ENCODE assay signal across 9 cellular contexts in genomic region chr12:27549231-27549800, GRCh38. TPM values are rescaled to one million over a fixed set of nuclear protein-coding genes. Genes with fewer than 3 reads are reported as not detected.
DNase-seq lines count a peak whose midpoint lies in the region; ATAC-seq and TF ChIP-seq lines count a peak whose summit lies in the region.
"Had no signal": no experiment of that assay in that cellular context is flagged by ENCODE, and none has a peak within 500 bp of the region (broad histone marks: within the 10 kb centered on the region; RNA-seq: fewer than 3 reads in every experiment).

No MANE protein-coding gene starts in this region.

- TF ChIP-seq CTCF in CD14-positive monocyte (IDR thresholded peaks at IDR 0.05) = no peak
- no peak for TF ChIP-seq CTCF in prostate gland (IDR thresholded peaks at IDR 0.05)

- H3K27me3 Mint-ChIP-seq in CD14-positive monocyte (ENCODE audit: low read depth in 3 of 3) = peaks cover 0 to 6% (median 3%) of the 10 kb centered on the region in 3 donors

- H3K36me3 ChIP-seq in prostate gland = no peaks in the 10 kb centered on the region

- DNase-seq in CD14-positive monocyte (ENCODE audit: low spot score) (no peak), SK-MEL-5 (ENCODE audit: low read depth, low spot score) (peak; percentile 68), fibroblast of peridontal ligament (ENCODE audit: extremely low read depth) (peak; percentile 85), prostate gland (ENCODE audit: low spot score) (no peak), NCI-H446 (lab: John Stamatoyannopoulos, UW) (no peak), KBM-7 (no peak)
- DNase-seq: T-helper 1 cell had no signal

- no peak for TF ChIP-seq POLR2A in prostate gland (IDR thresholded peaks at IDR 0.05)

- no peak overlapping the region for H3K4me3 ChIP-seq in prostate gland

- H3K4me3 Mint-ChIP-seq in CD14-positive monocyte = peak overlapping the region; percentile 6 to 87

- WGBS in prostate gland = 19% methylated on average over 8 of the region's 8 CpGs

- ATAC-seq in HG02884 (IDR thresholded peaks at IDR 0.05; ENCODE audit: unreplicated experiment) (no peak), HG03432 (IDR thresholded peaks at IDR 0.05; ENCODE audit: unreplicated experiment) (no peak)

- peak overlapping the region; percentile 66 to 92 (median 82) for H3K27ac Mint-ChIP-seq in CD14-positive monocyte

- H3K4me1 ChIP-seq in prostate gland (replicated peaks) = peaks cover 8% of the 10 kb centered on the region

- no peaks in the 10 kb centered on the region for H3K9me3 ChIP-seq in prostate gland

- peaks cover 0 to 2% (median 0%) of the 10 kb centered on the region in 7 donors for H3K9me3 Mint-ChIP-seq in CD14-positive monocyte

- intact Hi-C loops in CD14-positive monocyte (cut with micrococcal nuclease) (no loop called here), prostate gland (cut with DNase I) (loop anchor here (10.0 kb wide), 1 partner anchor 65 kb away; no protein-coding TSS in a partner anchor)

- peak overlapping the region; percentile 40 to 57 for H3K27ac ChIP-seq in prostate gland

- peaks cover 27% of the 10 kb centered on the region for H3K4me1 Mint-ChIP-seq in CD14-positive monocyte

- in situ Hi-C loops in SK-MEL-5 (cut with HindIII; ENCODE audit: low pct_unique_long_range_greater_than_20kb, low sequenced_read_pairs) = no loop called here
- in situ Hi-C loops in KBM-7 (cut with MboI; ENCODE audit: low pct_unique_long_range_greater_than_20kb, low sequenced_read_pairs) = no loop called here

- H3K36me3 Mint-ChIP-seq in CD14-positive monocyte = no peaks in the 10 kb centered on the region

- no peaks in the 10 kb centered on the region for H3K27me3 ChIP-seq in prostate gland (replicated peaks; ENCODE audit: insufficient read depth)

RNA-seq across cellular contexts. Expression of gene PPFIBP1, which starts 25.3 kb away (rescaled TPM):
- polyA plus RNA-seq in CD14-positive monocyte = under 1 TPM; 0.25 to 0.79 TPM
- 53.7 and 55.8 TPM in 2 replicates for total RNA-seq in SK-MEL-5 (2014; rRNA removed; shearing (Covaris generic))
- polyA plus RNA-seq in SK-MEL-5 (2015; cell fraction: cytosol; rRNA removed) = 51.2 and 79.8 TPM in 2 replicates
- polyA plus RNA-seq in SK-MEL-5 (2015; cell fraction: nucleus; rRNA removed) = 42.3 and 51.3 TPM in 2 replicates
- total RNA-seq in prostate gland = 100 to 1,000 TPM in 1 of 2 donors, 10 to 100 TPM in 1; 61.3 to 121 TPM

Comparison
In these comparisons a context has a peak if more than half of its experiments do, and no peak if none do; other contexts are left out.
1. DNase-seq: peak in SK-MEL-5 (single experiment) and fibroblast of peridontal ligament (single experiment); none in CD14-positive monocyte (single experiment), prostate gland (single experiment), NCI-H446 (0 of 2) and KBM-7 (single experiment).